ENCODE assay signal across 26 cellular contexts in the genomic region with DNA sequence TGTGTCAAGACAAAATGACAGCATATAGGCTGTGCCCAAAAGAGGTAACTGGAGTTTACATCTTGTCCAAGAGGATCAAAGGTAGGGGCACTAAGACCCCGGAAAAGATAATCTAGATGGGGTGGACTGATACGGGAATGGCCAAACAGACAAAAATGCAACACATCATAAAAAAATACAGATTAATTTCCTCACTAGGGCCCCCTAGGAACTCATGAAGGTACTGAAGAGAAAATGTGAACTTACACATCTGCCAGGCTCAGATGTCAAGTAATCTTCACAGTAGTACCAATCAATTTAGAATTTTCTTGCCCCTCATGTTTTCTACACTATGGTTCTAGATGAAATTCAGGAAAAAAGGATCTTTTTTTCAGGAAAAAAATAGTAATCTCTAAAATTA.
"Had no signal": no experiment of that assay in that cellular context is flagged by ENCODE, and none has a peak within 500 bp of the region (broad histone marks: within the 10 kb centered on the region; RNA-seq: fewer than 3 reads in every experiment).

No MANE protein-coding gene starts in this region.

- H3K79me2 ChIP-seq: hepatocyte had no signal

- H3K4me3 Mint-ChIP-seq: activated CD4-positive, alpha-beta memory T cell treated with anti-CD3 and anti-CD28 coated beads, Interleukin-2, amount 10 ng/mL, durations not matched to agents 7 days and 5 days; activated CD8-positive, alpha-beta memory T cell treated with anti-CD3 and anti-CD28 coated beads, Interleukin-2, amount 10 ng/mL, durations not matched to agents 7 days and 5 days; activated naive CD8-positive, alpha-beta T cell treated with anti-CD3 and anti-CD28 coated beads, Interleukin-2, amount 50 U/mL, for 24 hours; natural killer cell; T-helper 1 cell treated with Interleukin-12 subunit alpha and Interleukin-12 subunit beta and Interleukin-4 antibody, amounts not matched to agents 30 μg/mL and 1 μg/mL, for 36 hours had no signal

- H3K36me3 Mint-ChIP-seq: activated CD8-positive, alpha-beta memory T cell treated with anti-CD3 and anti-CD28 coated beads, Interleukin-2, amount 10 ng/mL, durations not matched to agents 7 days and 5 days; natural killer cell had no signal

- DNase-seq: activated CD4-positive, alpha-beta memory T cell treated with anti-CD3 and anti-CD28 coated beads, Interleukin-2, amount 10 ng/mL, durations not matched to agents 7 days and 5 days; activated CD4-positive, alpha-beta T cell treated with anti-CD3 and anti-CD28 coated beads for 48 hours; activated CD4-positive, CD25-positive, alpha-beta regulatory T cell; activated CD8-positive, alpha-beta memory T cell treated with anti-CD3 and anti-CD28 coated beads, Interleukin-2, amount 10 ng/mL, durations not matched to agents 7 days and 5 days; activated gamma-delta T cell; activated naive CD4-positive, alpha-beta T cell treated with anti-CD3 and anti-CD28 coated beads, Interleukin-2, amount 50 U/mL, for 16 hours; activated naive CD8-positive, alpha-beta T cell treated with anti-CD3 and anti-CD28 coated beads, Interleukin-2, amount 50 U/mL, for 24 hours; activated T-cell treated with anti-CD3 and anti-CD28 coated beads for 4 hours; cortex of kidney; foreskin melanocyte; kidney glomerular epithelial cell; left lung; midbrain; natural killer cell; pancreas; right cardiac atrium; stimulated activated CD4-positive, alpha-beta T cell treated with anti-CD3 and anti-CD28 coated beads, Interleukin-4, amount 100 ng/mL, for 24 hours; stimulated activated naive CD8-positive, alpha-beta T cell treated with anti-CD3 and anti-CD28 coated beads, Interleukin-15, Interleukin-2, amounts not matched to agents 100 U/mL and 50 U/mL, for 24 hours; T1000; upper lobe of right lung had no signal

- H3K36me3 ChIP-seq: cardiac muscle cell, left lung, neutrophil, pancreas, upper lobe of right lung had no signal

- H3K4me1 Mint-ChIP-seq: activated CD4-positive, alpha-beta memory T cell treated with anti-CD3 and anti-CD28 coated beads, Interleukin-2, amount 10 ng/mL, durations not matched to agents 7 days and 5 days; activated CD8-positive, alpha-beta memory T cell treated with anti-CD3 and anti-CD28 coated beads, Interleukin-2, amount 10 ng/mL, durations not matched to agents 7 days and 5 days; activated naive CD8-positive, alpha-beta T cell treated with anti-CD3 and anti-CD28 coated beads, Interleukin-2, amount 50 U/mL, for 24 hours; natural killer cell had no signal

- ATAC-seq: activated CD8-positive, alpha-beta memory T cell treated with anti-CD3 and anti-CD28 coated beads, Interleukin-2, amount 10 ng/mL, durations not matched to agents 7 days and 5 days; activated naive CD8-positive, alpha-beta T cell treated with anti-CD3 and anti-CD28 coated beads, Interleukin-2, amount 50 U/mL, for 24 hours; esophagus mucosa; left lung; natural killer cell; pancreas; right cardiac atrium; stimulated activated naive CD8-positive, alpha-beta T cell treated with anti-CD3 and anti-CD28 coated beads, Interleukin-15, Interleukin-2, amounts not matched to agents 100 U/mL and 50 U/mL, for 24 hours; upper lobe of right lung had no signal

- H3K9me3 ChIP-seq: neutrophil, pancreas, upper lobe of right lung had no signal

- H2AFZ ChIP-seq: hepatocyte had no signal

- H3K27me3 Mint-ChIP-seq: activated CD4-positive, alpha-beta memory T cell treated with anti-CD3 and anti-CD28 coated beads, Interleukin-2, amount 10 ng/mL, durations not matched to agents 7 days and 5 days; activated CD8-positive, alpha-beta memory T cell treated with anti-CD3 and anti-CD28 coated beads, Interleukin-2, amount 10 ng/mL, durations not matched to agents 7 days and 5 days; activated naive CD8-positive, alpha-beta T cell treated with anti-CD3 and anti-CD28 coated beads, Interleukin-2, amount 50 U/mL, for 24 hours had no signal

- H3K27ac ChIP-seq: cardiac muscle cell, hepatocyte, left lung, neutrophil, pancreas, upper lobe of right lung had no signal

- H3K27ac Mint-ChIP-seq: activated CD4-positive, alpha-beta memory T cell treated with anti-CD3 and anti-CD28 coated beads, Interleukin-2, amount 10 ng/mL, durations not matched to agents 7 days and 5 days; activated CD8-positive, alpha-beta memory T cell treated with anti-CD3 and anti-CD28 coated beads, Interleukin-2, amount 10 ng/mL, durations not matched to agents 7 days and 5 days; activated naive CD8-positive, alpha-beta T cell treated with anti-CD3 and anti-CD28 coated beads, Interleukin-2, amount 50 U/mL, for 24 hours; natural killer cell; T-helper 1 cell treated with Interleukin-12 subunit alpha and Interleukin-12 subunit beta and Interleukin-4 antibody, amounts not matched to agents 30 μg/mL and 1 μg/mL, for 36 hours had no signal

- H3K4me2 ChIP-seq: hepatocyte had no signal

- H3K27me3 ChIP-seq: cardiac muscle cell, hepatocyte, left lung, neutrophil, pancreas, upper lobe of right lung had no signal

- H3K4me1 ChIP-seq: left lung, pancreas, upper lobe of right lung had no signal

- H3K4me3 ChIP-seq: cardiac muscle cell, hepatocyte, left lung, lung, pancreas, upper lobe of right lung had no signal
